7 cellular contexts compared by ENCODE assay signal in genomic region chr6:30386166-30386565, GRCh38.
"Had no signal": no experiment of that assay in that cellular context is flagged by ENCODE, and none has a peak within 500 bp of the region (broad histone marks: within the 10 kb centered on the region; RNA-seq: fewer than 3 reads in every experiment).

No MANE protein-coding gene starts in this region.

- DNase-seq: H9, HCEC 1CT had no signal

- H3K4me3 ChIP-seq: GM23338 had no signal

- H2AFZ ChIP-seq: GM23338 had no signal

- FAIRE-seq: H1, H54, HepG2 had no signal

- H3K27ac ChIP-seq: HL-60 had no signal

- ATAC-seq: GM23338, HepG2 had no signal

- H3K4me2 ChIP-seq: GM23338 had no signal
